9 cellular contexts compared by ENCODE assay signal in the genomic region with DNA sequence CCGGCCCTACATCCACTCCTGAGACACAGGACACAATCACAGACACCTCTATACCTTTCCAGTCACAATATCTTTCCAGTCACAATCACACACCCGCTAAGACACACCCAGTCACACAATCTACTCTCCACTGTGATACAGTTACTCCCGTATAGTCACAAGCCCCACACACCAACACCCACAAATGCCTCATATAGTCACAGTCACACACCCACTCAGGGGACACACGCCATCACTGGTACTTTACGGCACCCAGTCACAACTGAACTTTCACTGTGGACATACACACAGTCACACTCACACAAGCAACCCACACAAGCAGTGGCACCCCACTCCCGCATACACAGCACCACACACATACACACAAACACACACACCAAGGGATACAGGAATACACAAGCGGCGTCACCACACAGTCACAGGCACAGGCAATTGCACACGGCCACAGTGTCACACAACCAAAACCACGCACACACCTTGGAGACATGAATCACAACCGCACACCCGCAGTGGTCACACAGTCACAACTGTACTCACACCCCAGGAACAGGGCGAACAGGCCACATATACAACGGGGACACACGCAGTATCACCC. TPM values are rescaled to one million over a fixed set of nuclear protein-coding genes. Genes with fewer than 3 reads are reported as not detected.
DNase-seq lines count a peak whose midpoint lies in the region; TF ChIP-seq lines count a peak whose summit lies in the region.
"Had no signal": no experiment of that assay in that cellular context is flagged by ENCODE, and none has a peak within 500 bp of the region (broad histone marks: within the 10 kb centered on the region; RNA-seq: fewer than 3 reads in every experiment).

No MANE protein-coding gene starts in this region.

- no peak for TF ChIP-seq CTCF in esophagus squamous epithelium (IDR thresholded peaks at IDR 0.05)
- no peak for TF ChIP-seq CTCF in endothelial cell (IDR thresholded peaks at IDR 0.05; ENCODE audit: unreplicated experiment)

- H3K9me3 ChIP-seq in esophagus squamous epithelium = no peaks in the 10 kb centered on the region

- TF ChIP-seq POLR2A in esophagus squamous epithelium (IDR thresholded peaks at IDR 0.05) = no peak

- H3K27me3 Mint-ChIP-seq in endothelial cell (ENCODE audit: unreplicated experiment) = no peaks in the 10 kb centered on the region
- H3K27me3 Mint-ChIP-seq: stimulated activated naive CD8-positive, alpha-beta T cell treated with anti-CD3 and anti-CD28 coated beads, Interleukin-15, Interleukin-2, amounts not matched to agents 100 ng/mL and 50 ng/mL, for 24 hours had no signal

- peaks cover 6% of the 10 kb centered on the region for H3K4me1 Mint-ChIP-seq in endothelial cell (ENCODE audit: unreplicated experiment)

- peaks cover 0 to 15% (median 0%) of the 10 kb centered on the region in 3 donors for H3K36me3 ChIP-seq in esophagus squamous epithelium

- H3K9me3 Mint-ChIP-seq in endothelial cell (ENCODE audit: unreplicated experiment) = no peaks in the 10 kb centered on the region
- H3K9me3 Mint-ChIP-seq: stimulated activated naive CD8-positive, alpha-beta T cell treated with anti-CD3 and anti-CD28 coated beads, Interleukin-15, Interleukin-2, amounts not matched to agents 100 ng/mL and 50 ng/mL, for 24 hours had no signal

- no peaks in the 10 kb centered on the region for H3K27me3 ChIP-seq in esophagus squamous epithelium

- whole genome bisulfite sequencing in esophagus squamous epithelium, 2 donors = 19 to 22% methylated on average over 8 to 13 of the region's 15 CpGs

- H3K36me3 Mint-ChIP-seq in endothelial cell (ENCODE audit: low read depth, unreplicated experiment) = no peaks in the 10 kb centered on the region

- intact Hi-C loops in esophagus squamous epithelium (cut with DNase I) = no loop called here

- peak overlapping the region; percentile 71 to 97 (median 80) for H3K4me3 ChIP-seq in esophagus squamous epithelium

- peak; percentile 78 for DNase-seq in DMS53 (lab: John Stamatoyannopoulos, UW)
- no peak for DNase-seq in DMS53 treated with DMSO at 0.1 percent for 48 hours (lab: John Stamatoyannopoulos, UW; ENCODE audit: unreplicated experiment)
- peak; percentile 24 for DNase-seq in NCI-H748 treated with DMSO at 0.1 percent for 48 hours (lab: John Stamatoyannopoulos, UW)
- no peak for DNase-seq in esophagus squamous epithelium (lab: John Stamatoyannopoulos, UW)
- DNase-seq in renal cortical epithelial cell (ENCODE audit: low read depth) = peak; percentile 25
- no peak for DNase-seq in endothelial cell (ENCODE audit: low spot score)
- DNase-seq in activated naive CD4-positive, alpha-beta T cell (lab: John Stamatoyannopoulos, UW) = no peak
- no peak for DNase-seq in NCI-H2196 (lab: John Stamatoyannopoulos, UW; ENCODE audit: unreplicated experiment)

- peak overlapping the region; percentile 88 to 98 (median 95) for H3K27ac ChIP-seq in esophagus squamous epithelium

- H3K4me1 ChIP-seq in esophagus squamous epithelium = peaks cover 7 to 41% (median 13%) of the 10 kb centered on the region in 3 donors

- H3K27ac Mint-ChIP-seq in endothelial cell (ENCODE audit: unreplicated experiment) = no peak overlapping the region
- H3K27ac Mint-ChIP-seq: stimulated activated naive CD8-positive, alpha-beta T cell treated with anti-CD3 and anti-CD28 coated beads, Interleukin-15, Interleukin-2, amounts not matched to agents 100 ng/mL and 50 ng/mL, for 24 hours had no signal

- no peak overlapping the region for H3K4me3 Mint-ChIP-seq in endothelial cell (ENCODE audit: unreplicated experiment)

RNA-seq across cellular contexts. Expression of a gene that starts 0.6 kb away (rescaled TPM):
- total RNA-seq in esophagus squamous epithelium (1 to 10 TPM; 1.6 to 5.5 (median 2.8) TPM), renal cortical epithelial cell (5.0 and 7.9 TPM in 2 replicates), endothelial cell (ENCODE audit: unreplicated experiment) (3.7 TPM)

RNA-seq across cellular contexts. Expression of a gene that starts 1.0 kb away (rescaled TPM):
- total RNA-seq in esophagus squamous epithelium = 10 to 100 TPM; 40.3 to 72.9 (median 59.6) TPM
- total RNA-seq in renal cortical epithelial cell = 126 and 190 TPM in 2 replicates
- total RNA-seq in endothelial cell (ENCODE audit: unreplicated experiment) = 45.5 TPM

Comparison
In these comparisons a context has a peak if more than half of its experiments do, and no peak if none do; other contexts are left out.
1. DNase-seq: peak in DMS53 (single experiment), NCI-H748 treated with DMSO at 0.1 percent for 48 hours (single experiment) and renal cortical epithelial cell (single experiment); none in DMS53 treated with DMSO at 0.1 percent for 48 hours (single experiment), esophagus squamous epithelium (single experiment), endothelial cell (single experiment), activated naive CD4-positive, alpha-beta T cell (0 of 4) and NCI-H2196 (single experiment).